In genomic region chrX:27491397-27491796, GRCh38 we compare ENCODE assay signal across 10 cellular contexts. TPM values are rescaled to one million over a fixed set of nuclear protein-coding genes. Genes with fewer than 3 reads are reported as not detected.
"Had no signal": no experiment of that assay in that cellular context is flagged by ENCODE, and none has a peak within 500 bp of the region (broad histone marks: within the 10 kb centered on the region; RNA-seq: fewer than 3 reads in every experiment).

No MANE protein-coding gene starts in this region.

- H3K4me3 ChIP-seq: GM23248, HAP-1 had no signal

- ATAC-seq: HCT116 had no signal

- H3K9ac ChIP-seq: GM23248 had no signal

- DNase-seq: GM23248, GOT3, H7, HFFc6, KBM-7 had no signal

- H3K27ac ChIP-seq: GM23248, HL-60 had no signal

- H3K36me3 ChIP-seq: HAP-1 had no signal

- H3K9me3 ChIP-seq: HAP-1 had no signal

- H3K4me1 ChIP-seq: HAP-1 had no signal

- H2AFZ ChIP-seq: GM23248 had no signal

RNA-seq across cellular contexts. Expression of gene PPP4R3C, which starts 28.3 kb away (rescaled TPM):
- total RNA-seq: GM23248, H7, HFFc6, HT1080 had no signal
- polyA plus RNA-seq: GM23248, IgD-negative memory B cell had no signal
